ENCODE assay signal across 8 cellular contexts in genomic region chr6:73580247-73581149, GRCh38. TPM values are rescaled to one million over a fixed set of nuclear protein-coding genes. Genes with fewer than 3 reads are reported as not detected.
DNase-seq lines count a peak whose midpoint lies in the region; ATAC-seq and TF ChIP-seq lines count a peak whose summit lies in the region.

No MANE protein-coding gene starts in this region.

- peak overlapping the region; percentile 73 to 76 for H3K4me3 Mint-ChIP-seq in activated T-cell treated with anti-CD3 and anti-CD28 coated beads, Interleukin-2, amount 50 U/mL, for 72 hours
- peak overlapping the region; percentile 65 to 69 (median 68) for H3K4me3 Mint-ChIP-seq in nephron

- peak overlapping the region; percentile 60 for H3K4me3 ChIP-seq in PC-9

- peaks cover 30% of the 10 kb centered on the region for H3K4me1 Mint-ChIP-seq in activated T-cell treated with anti-CD3 and anti-CD28 coated beads, Interleukin-2, amount 50 U/mL, for 72 hours (ENCODE audit: low read depth)
- H3K4me1 Mint-ChIP-seq in nephron = peaks cover 33% of the 10 kb centered on the region

- peaks cover 3 to 10% of the 10 kb centered on the region in 2 donors for H3K36me3 Mint-ChIP-seq in activated T-cell treated with anti-CD3 and anti-CD28 coated beads, Interleukin-2, amount 50 U/mL, for 72 hours (ENCODE audit: insufficient read depth in 2 of 2)
- H3K36me3 Mint-ChIP-seq in nephron (ENCODE audit: low read depth) = peaks cover 5% of the 10 kb centered on the region

- DNase-seq in PC-9 (peak; percentile 97), fibroblast of peridontal ligament (ENCODE audit: extremely low read depth) (peak; percentile 99), NCI-H510A (lab: John Stamatoyannopoulos, UW) (no peak)
- peak; percentile 81 to 85 for DNase-seq in activated T-cell treated with anti-CD3 and anti-CD28 coated beads, Interleukin-2, amount 50 U/mL, for 72 hours
- peak; percentile 78 for DNase-seq in stimulated activated naive CD4-positive, alpha-beta T cell treated with Interleukin-2 at 50 U/mL for 16 hours (lab: John Stamatoyannopoulos, UW)

- no peaks in the 10 kb centered on the region for H4K20me1 ChIP-seq in PC-9 (ENCODE audit: insufficient read depth)

- peak overlapping the region; percentile 99 for H3K27ac ChIP-seq in PC-9

- H3K9me3 ChIP-seq in PC-9 (ENCODE audit: insufficient read depth, low read depth) = no peaks in the 10 kb centered on the region

- CTCF ChIA-PET in PC-9 (lab: Charles Lee) = interaction anchor here (0.5 to 1.5 kb wide), 7 partner anchors 25 to 102 kb away, joined by 3 to 8 read pairs (median 3); no protein-coding TSS in a partner anchor

- ATAC-seq in GM18511 (IDR thresholded peaks at IDR 0.05; ENCODE audit: unreplicated experiment) (peak; percentile 83), HG02973 (IDR thresholded peaks at IDR 0.05; ENCODE audit: unreplicated experiment) (peak; percentile 77)
- ATAC-seq in activated T-cell treated with anti-CD3 and anti-CD28 coated beads, Interleukin-2, amount 50 U/mL, for 72 hours (replicated peaks in 1 of 2) = peak; percentile 95 to 96

- H3K27ac Mint-ChIP-seq in activated T-cell treated with anti-CD3 and anti-CD28 coated beads, Interleukin-2, amount 50 U/mL, for 72 hours = peak overlapping the region; percentile 94
- H3K27ac Mint-ChIP-seq in nephron = peak overlapping the region; percentile 99 to 100 (median 99)

- intact Hi-C loops in PC-9 (cut with micrococcal nuclease; ENCODE audit: unreplicated experiment) = loop anchor here (1.0 to 2.0 kb wide), 6 partner anchors 14 to 74 kb away; partner anchors contain the start of gene EEF1A1

- H3K36me3 ChIP-seq in PC-9 (ENCODE audit: low read depth) = no peaks in the 10 kb centered on the region

- POLR2A ChIA-PET in PC-9 (lab: Charles Lee; ENCODE audit: unreplicated experiment) = interaction anchor here (0.5 to 1.9 kb wide), 19 partner anchors 12 to 220 kb away, joined by 3 to 22 read pairs (median 5); partner anchors contain the start of genes DDX43 and EEF1A1

- no peaks in the 10 kb centered on the region for H3K9me2 ChIP-seq in PC-9 (ENCODE audit: insufficient read depth)

- peak overlapping the region; percentile 91 for H3K4me2 ChIP-seq in PC-9

- H3K9me3 Mint-ChIP-seq in activated T-cell treated with anti-CD3 and anti-CD28 coated beads, Interleukin-2, amount 50 U/mL, for 72 hours = peaks cover 2 to 5% of the 10 kb centered on the region in 2 donors
- H3K9me3 Mint-ChIP-seq in nephron = peaks cover 6% of the 10 kb centered on the region

- H2AFZ ChIP-seq in PC-9 = peak overlapping the region; percentile 70

- H3K27me3 Mint-ChIP-seq in activated T-cell treated with anti-CD3 and anti-CD28 coated beads, Interleukin-2, amount 50 U/mL, for 72 hours (ENCODE audit: low read depth) = no peaks in the 10 kb centered on the region
- no peaks in the 10 kb centered on the region for H3K27me3 Mint-ChIP-seq in nephron (ENCODE audit: low read depth)

- H3K27me3 ChIP-seq in PC-9 (ENCODE audit: insufficient read depth, low read depth) = no peaks in the 10 kb centered on the region

- TF ChIP-seq CTCF in PC-9 (conservative IDR thresholded peaks at IDR 0.05) (peak; percentile 56; the same call in 1 of the 2 replicates), nephron (IDR thresholded peaks at IDR 0.05; ENCODE audit: unreplicated experiment in 3 of 3) (peak; percentile 24 to 47 (median 36))

- peaks cover 61% of the 10 kb centered on the region for H3K4me1 ChIP-seq in PC-9 (replicated peaks; ENCODE audit: insufficient read depth)

- peaks cover 67% of the 10 kb centered on the region for H3F3A ChIP-seq in PC-9 (ENCODE audit: insufficient read depth, low read depth)

- TSS peak; percentile 97 for BruUV-seq in PC-9 (replicated peaks; lab: Mats Ljungman, UMichigan)

- H3K79me2 ChIP-seq in PC-9 (ENCODE audit: low read depth) = 0 out of 2 replicates have a peak, but pooled peaks cover 11% of the 10 kb centered on the region

RNA-seq across cellular contexts. Expression of gene EEF1A1, which starts 59.7 kb away (rescaled TPM):
- 10,581 and 12,059 TPM in 2 replicates for total RNA-seq in PC-9 (2021)
- over 10,000 TPM; 15,536 to 16,076 TPM for total RNA-seq in activated T-cell treated with anti-CD3 and anti-CD28 coated beads, Interleukin-2, amount 50 U/mL, for 72 hours
